Comparison of ENCODE assay signal across 8 cellular contexts in the genomic region with DNA sequence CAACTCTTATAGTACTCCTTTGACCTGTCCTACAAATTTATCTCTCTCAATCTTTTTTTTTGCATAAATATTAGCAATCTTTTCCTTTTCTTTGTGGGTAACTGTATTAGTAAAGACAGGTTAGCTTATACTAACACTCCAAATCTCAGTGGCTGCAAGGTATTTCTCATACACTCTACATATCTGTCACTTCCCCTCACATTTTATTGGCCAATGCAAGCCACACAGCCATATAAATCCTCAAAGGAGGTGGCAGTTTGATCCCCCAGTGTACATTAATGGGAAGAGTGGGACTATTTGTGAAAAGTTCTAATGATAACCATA. TPM values are rescaled to one million over a fixed set of nuclear protein-coding genes. Genes with fewer than 3 reads are reported as not detected.
DNase-seq lines count a peak whose midpoint lies in the region; ATAC-seq and FAIRE-seq lines count a peak whose summit lies in the region.

No MANE protein-coding gene starts in this region.

- FAIRE-seq in GM19239 (lab: Jason Lieb, UNC): no peak

- DNase-seq in SW480 (ENCODE audit: low spot score): peak; percentile 42
- DNase-seq in left lobe of liver (ENCODE audit: low spot score): no peak
- no peak for DNase-seq in iPS-NIHi7 (ENCODE audit: extremely low spot score)
- no peak for DNase-seq in hepatic stellate cell (ENCODE audit: low spot score)
- no peak for DNase-seq in 8988T
- no peak for DNase-seq in GM19239 (ENCODE audit: insufficient read length, low spot score)

- ATAC-seq in GM18498 (IDR thresholded peaks at IDR 0.05; ENCODE audit: unreplicated experiment) (peak; percentile 50), HG02943 (IDR thresholded peaks at IDR 0.05; ENCODE audit: low read depth, unreplicated experiment) (peak; percentile 27), left lobe of liver (peak; percentile 29)

RNA-seq across cellular contexts. Expression of gene EED, which starts 42.6 kb away (rescaled TPM):
- 7.5 TPM for total RNA-seq in left lobe of liver
